ENCODE assay signal across 9 cellular contexts in the genomic region with DNA sequence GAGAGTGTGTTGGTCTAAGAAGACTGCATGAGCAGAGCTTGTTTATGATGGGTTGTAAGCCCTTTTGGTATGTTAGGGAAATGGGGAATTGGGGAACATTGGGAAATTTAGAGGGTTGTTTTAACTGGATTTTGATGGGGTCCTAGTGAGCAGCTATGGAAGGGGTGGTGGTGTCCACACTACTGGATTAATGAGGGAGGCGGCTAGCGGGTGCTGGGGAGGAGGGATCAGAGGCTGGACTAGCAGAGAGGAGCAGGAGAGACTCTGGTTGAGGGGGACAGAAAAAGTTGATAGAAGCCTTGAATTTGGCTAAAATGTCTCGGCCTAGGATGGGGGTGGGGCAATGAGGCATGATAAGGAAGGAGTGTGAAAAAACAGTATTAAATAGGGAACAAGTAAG.
"Had no signal": no experiment of that assay in that cellular context is flagged by ENCODE, and none has a peak within 500 bp of the region (broad histone marks: within the 10 kb centered on the region; RNA-seq: fewer than 3 reads in every experiment).

No MANE protein-coding gene starts in this region.

- H3K9ac ChIP-seq: GM23248 had no signal

- H3K36me3 ChIP-seq: HAP-1 had no signal

- H3K4me3 Mint-ChIP-seq: HFFc6 had no signal

- H3K27ac ChIP-seq: GM23248 had no signal

- DNase-seq: GM23248, GOT3, H7, HFFc6, IMR-90, KG1 had no signal

- H3K9me3 ChIP-seq: HAP-1 had no signal

- H3K4me1 ChIP-seq: HAP-1 had no signal

- ATAC-seq: HCT116, K562 had no signal

- H3K4me3 ChIP-seq: GM23248, HAP-1, K562 had no signal

- H3K27ac Mint-ChIP-seq: HFFc6 had no signal
